ENCODE assay signal across 26 cellular contexts in the genomic region with DNA sequence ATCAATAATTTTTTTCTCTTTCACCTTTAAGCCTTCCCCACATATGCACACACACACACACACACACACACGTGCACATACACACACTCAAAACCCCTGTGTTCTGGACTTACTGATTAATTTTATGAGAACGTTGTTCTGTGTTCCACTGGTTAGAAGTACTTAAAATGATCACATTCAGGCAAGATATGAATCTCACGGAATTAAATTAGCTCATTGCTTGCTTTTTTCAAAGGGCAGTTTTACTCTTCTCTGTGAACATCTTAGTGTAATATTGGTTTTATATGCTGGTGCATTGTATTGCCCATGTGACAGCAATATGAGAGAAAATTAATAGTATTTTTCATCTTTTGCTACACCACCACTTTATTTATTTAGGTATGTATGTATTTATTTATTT.
"Had no signal": no experiment of that assay in that cellular context is flagged by ENCODE, and none has a peak within 500 bp of the region (broad histone marks: within the 10 kb centered on the region; RNA-seq: fewer than 3 reads in every experiment).

No MANE protein-coding gene starts in this region.

- H3K4me1 ChIP-seq: stomach, suprapubic skin, testis, thyroid gland, tibial artery, tibial nerve, transverse colon, upper lobe of left lung, upper lobe of right lung, uterus, vagina had no signal

- H3K27ac ChIP-seq: stomach, suprapubic skin, testis, thoracic aorta, thyroid gland, tibial artery, tibial nerve, transverse colon, upper lobe of left lung, upper lobe of right lung, uterus, vagina had no signal

- H3K27me3 ChIP-seq: suprapubic skin, testis, thyroid gland, tibial artery, tibial nerve, transverse colon, upper lobe of left lung, upper lobe of right lung, uterus, vagina had no signal

- ATAC-seq: stimulated activated effector memory CD8-positive, alpha-beta T cell treated with anti-CD3 and anti-CD28 coated beads, Interleukin-12 subunit alpha, Interleukin-12 subunit beta, amount 100 ng/mL, for 72 hours; stimulated activated memory B cell treated with anti-CD40 and anti-IgM and Interleukin-4, amounts not matched to agents 10 μg/mL and 1 μg/mL and 100 μg/mL, for 72 hours; stimulated activated naive B cell treated with anti-CD40 and anti-IgM and Interleukin-4, amounts not matched to agents 10 μg/mL and 1 μg/mL and 100 μg/mL, for 72 hours; stimulated activated naive CD8-positive, alpha-beta T cell treated with anti-CD3 and anti-CD28 coated beads, Interleukin-15, amount 100 ng/mL, for 72 hours; stimulated activated naive CD8-positive, alpha-beta T cell treated with anti-CD3 and anti-CD28 coated beads, Interleukin-15, Interleukin-2, amounts not matched to agents 100 U/mL and 50 U/mL, for 24 hours; upper lobe of right lung had no signal

- H3K9me3 ChIP-seq: suprapubic skin, testis, thoracic aorta, thyroid gland, tibial nerve, transverse colon, upper lobe of left lung, upper lobe of right lung, uterus, vagina had no signal

- DNase-seq: stimulated activated CD4-positive, alpha-beta T cell treated with anti-CD3 and anti-CD28 coated beads, Interleukin-2, amount 100 ng/mL, for 48 hours; stimulated activated CD4-positive, alpha-beta T cell treated with anti-CD3 and anti-CD28 coated beads, Interleukin-4, amount 100 ng/mL, for 1 hour; stimulated activated CD4-positive, alpha-beta T cell treated with anti-CD3 and anti-CD28 coated beads, Interleukin-4, amount 100 ng/mL, for 24 hours; stimulated activated CD4-positive, alpha-beta T cell treated with anti-CD3 and anti-CD28 coated beads, Interleukin-4, amount 100 ng/mL, for 4 hours; stimulated activated CD8-positive, alpha-beta memory T cell treated with anti-CD3 and anti-CD28 coated beads, Interleukin-4, amount 100 ng/mL, for 48 hours; stimulated activated naive B cell treated with anti-CD40 and anti-IgM and Interleukin-4, amounts not matched to agents 10 μg/mL and 1 μg/mL and 100 μg/mL, for 72 hours; stimulated activated naive CD4-positive, alpha-beta T cell; stimulated activated naive CD4-positive, alpha-beta T cell treated with Interleukin-2 at 50 U/mL for 16 hours; stimulated activated naive CD8-positive, alpha-beta T cell treated with anti-CD3 and anti-CD28 coated beads, Interleukin-15, amount 100 ng/mL, for 72 hours; stimulated activated naive CD8-positive, alpha-beta T cell treated with anti-CD3 and anti-CD28 coated beads, Interleukin-15, Interleukin-2, amounts not matched to agents 100 U/mL and 50 U/mL, for 24 hours; stomach; substantia nigra; testis; thyroid gland; tibial artery; transverse colon; trophoblast cell; upper lobe of left lung; upper lobe of right lung; uterus had no signal

- H3K4me3 ChIP-seq: stomach, suprapubic skin, testis, thoracic aorta, thyroid gland, tibial artery, tibial nerve, transverse colon, upper lobe of left lung, upper lobe of right lung, uterus, vagina had no signal

- H3K36me3 ChIP-seq: stomach, suprapubic skin, thoracic aorta, thyroid gland, tibial artery, tibial nerve, transverse colon, upper lobe of left lung, upper lobe of right lung, uterus, vagina had no signal
